ENCODE assay signal across 21 cellular contexts in the genomic region with DNA sequence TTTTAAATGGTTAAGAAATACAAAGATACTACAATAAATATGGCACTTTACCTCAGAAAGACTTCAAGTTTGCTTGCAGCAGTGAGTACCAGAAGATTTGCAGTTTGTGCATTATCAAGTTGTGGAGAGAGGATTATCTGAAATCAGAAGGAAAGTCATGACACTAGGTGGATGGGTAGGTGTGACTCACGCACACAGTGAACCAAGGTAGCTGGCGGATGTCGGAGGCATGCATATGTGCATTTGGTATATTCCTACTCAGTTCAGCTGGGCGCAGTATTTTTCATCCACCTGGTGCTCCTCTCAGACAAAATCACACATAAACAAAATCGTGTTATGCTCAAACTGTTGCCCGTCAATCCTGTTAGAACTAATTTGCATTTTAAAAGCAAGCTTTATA.
"Had no signal": no experiment of that assay in that cellular context is flagged by ENCODE, and none has a peak within 500 bp of the region (broad histone marks: within the 10 kb centered on the region; RNA-seq: fewer than 3 reads in every experiment).

No MANE protein-coding gene starts in this region.

- H3K4me3 Mint-ChIP-seq: dendritic cell treated with granulocyte-macrophage colony-stimulating factor and Interleukin-4, amounts not matched to agents 40 ng/mL and 50 ng/mL, for 4 days; effector memory CD8-positive, alpha-beta T cell; endodermal cell had no signal

- DNase-seq: colonic mucosa; cortex of kidney; dermis blood vessel endothelial cell; dorsolateral prefrontal cortex; effector CD4-positive, alpha-beta T cell; effector CD8-positive, alpha-beta T cell; effector memory CD4-positive, alpha-beta T cell; effector memory CD8-positive, alpha-beta T cell; endodermal cell; erythroblast; esophagus squamous epithelium; foreskin fibroblast; foreskin keratinocyte; foreskin melanocyte; gastrocnemius medialis; glutamatergic neuron; heart left ventricle; heart right ventricle had no signal

- ATAC-seq: effector memory CD8-positive, alpha-beta T cell; esophagus mucosa; foreskin keratinocyte; gastrocnemius medialis; gastroesophageal sphincter; heart left ventricle; heart right ventricle had no signal

- H3K27me3 Mint-ChIP-seq: dendritic cell treated with granulocyte-macrophage colony-stimulating factor and Interleukin-4, amounts not matched to agents 40 ng/mL and 50 ng/mL, for 4 days had no signal

- H3K27ac Mint-ChIP-seq: dendritic cell treated with granulocyte-macrophage colony-stimulating factor and Interleukin-4, amounts not matched to agents 40 ng/mL and 50 ng/mL, for 4 days; effector memory CD8-positive, alpha-beta T cell; endodermal cell had no signal
